Comparison of ENCODE assay signal across 30 cellular contexts in the genomic region with DNA sequence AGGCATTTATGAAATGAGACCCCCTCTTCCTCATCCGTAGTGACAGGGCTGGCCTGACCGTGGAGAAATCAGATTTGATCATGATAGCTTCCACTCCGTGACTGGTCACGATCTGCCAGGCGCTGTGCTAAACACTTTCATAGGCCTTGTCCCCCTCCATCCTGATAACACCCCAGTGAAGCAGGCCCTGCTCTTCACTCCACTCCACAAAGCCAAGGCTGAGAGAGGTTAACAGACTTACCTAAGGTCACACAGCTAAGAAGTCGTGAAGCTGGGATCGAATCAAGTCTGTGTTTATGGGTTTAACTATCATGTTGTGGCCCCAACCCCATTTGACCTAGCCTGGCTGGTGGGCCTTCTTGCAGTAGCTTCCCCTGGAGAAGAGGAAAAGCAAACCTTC. TPM values are rescaled to one million over a fixed set of nuclear protein-coding genes. Genes with fewer than 3 reads are reported as not detected.
DNase-seq lines count a peak whose midpoint lies in the region; ATAC-seq and TF ChIP-seq lines count a peak whose summit lies in the region.
"Had no signal": no experiment of that assay in that cellular context is flagged by ENCODE, and none has a peak within 500 bp of the region (broad histone marks: within the 10 kb centered on the region; RNA-seq: fewer than 3 reads in every experiment).

No MANE protein-coding gene starts in this region.

- no peaks in the 10 kb centered on the region for H3F3A ChIP-seq in neural progenitor cell (ENCODE audit: low read depth)

- TF ChIP-seq CTCF in breast epithelium (IDR thresholded peaks at IDR 0.05): no peak
- no peak for TF ChIP-seq CTCF in MCF 10A (IDR thresholded peaks at IDR 0.05; ENCODE audit: unreplicated experiment)
- no peak for TF ChIP-seq CTCF in gastroesophageal sphincter (IDR thresholded peaks at IDR 0.05)
- no peak for TF ChIP-seq CTCF in neural progenitor cell (IDR thresholded peaks at IDR 0.05)
- TF ChIP-seq CTCF in uterus (IDR thresholded peaks at IDR 0.05): no peak
- TF ChIP-seq CTCF in adrenal gland (IDR thresholded peaks at IDR 0.05): no peak

- no peak for DNase-seq in breast epithelium (ENCODE audit: low spot score in 2 of 2)
- DNase-seq in MCF 10A (ENCODE audit: unreplicated experiment): no peak
- no peak for DNase-seq in neural progenitor cell (ENCODE audit: low spot score)
- peak; percentile 65 to 68 for DNase-seq in uterus
- DNase-seq in adrenal gland: no peak
- no peak for DNase-seq in NCI-H2029 treated with DMSO at 0.1 percent for 48 hours (lab: John Stamatoyannopoulos, UW)
- DNase-seq: 8988T; activated CD4-positive, alpha-beta T cell treated with anti-CD3 and anti-CD28 coated beads for 48 hours; AML-193; DMS79; endodermal cell; glutamatergic neuron; Kasumi-1; NCI-H1105; NCI-H2029; NCI-H82; SHP77; stimulated activated CD4-positive, alpha-beta T cell treated with anti-CD3 and anti-CD28 coated beads, Interleukin-2, amount 100 ng/mL, for 24 hours; T-helper 1 cell; thyroid gland had no signal

- no peaks in the 10 kb centered on the region for H4K20me1 ChIP-seq in neural progenitor cell (ENCODE audit: low read depth)

- H3K4me1 ChIP-seq in breast epithelium (no peaks in the 10 kb centered on the region), gastroesophageal sphincter (peaks cover 0 to 65% (median 10%) of the 10 kb centered on the region in 3 donors), neural progenitor cell (no peaks in the 10 kb centered on the region), uterus (no peaks in the 10 kb centered on the region), adrenal gland (replicated peaks in 1 of 2) (peaks cover 21 to 35% of the 10 kb centered on the region in 2 donors)
- H3K4me1 ChIP-seq: thyroid gland had no signal

- WGBS in gastroesophageal sphincter (ENCODE audit: low coverage in 1 of 2), 2 donors: 33 to 40% methylated on average over 1 to 6 of the region's 7 CpGs
- 79 to 87% (median 83%) methylated on average over 6 to 7 of the region's 7 CpGs for WGBS in adrenal gland, 4 donors

- H3K9me3 Mint-ChIP-seq in MCF 10A (ENCODE audit: unreplicated experiment) (no peaks in the 10 kb centered on the region), neural progenitor cell (no peaks in the 10 kb centered on the region)
- H3K9me3 Mint-ChIP-seq: activated T-helper 2 cell treated with anti-CD3 and anti-CD28 coated beads, Interferon-gamma antibody, Interleukin-2, Interleukin-4, amounts not matched to agents 10 μg/mL and 5 μg/mL and 100 μg/mL, durations not matched to agents 14 hours and 24 hours and 36 hours; endodermal cell; stimulated activated effector memory CD8-positive, alpha-beta T cell treated with anti-CD3 and anti-CD28 coated beads, Interleukin-12 subunit alpha, Interleukin-12 subunit beta, amount 100 ng/mL, for 72 hours had no signal

- ATAC-seq in gastroesophageal sphincter (peak; percentile 34), GM19035 (IDR thresholded peaks at IDR 0.05; ENCODE audit: unreplicated experiment) (no peak)
- ATAC-seq: body of pancreas; stimulated activated effector memory CD8-positive, alpha-beta T cell treated with anti-CD3 and anti-CD28 coated beads, Interleukin-12 subunit alpha, Interleukin-12 subunit beta, amount 100 ng/mL, for 72 hours had no signal

- H3K27me3 ChIP-seq in breast epithelium (no peaks in the 10 kb centered on the region), gastroesophageal sphincter (no peaks in the 10 kb centered on the region), neural progenitor cell (no peaks in the 10 kb centered on the region), uterus (no peaks in the 10 kb centered on the region), adrenal gland (no peaks in the 10 kb centered on the region)
- H3K27me3 ChIP-seq: body of pancreas, thyroid gland had no signal

- no peaks in the 10 kb centered on the region for H3K4me1 Mint-ChIP-seq in MCF 10A (ENCODE audit: insufficient read depth, unreplicated experiment)
- peaks cover 3% of the 10 kb centered on the region for H3K4me1 Mint-ChIP-seq in neural progenitor cell

- no peaks in the 10 kb centered on the region for H3K27me3 Mint-ChIP-seq in MCF 10A (ENCODE audit: insufficient read depth, unreplicated experiment)
- H3K27me3 Mint-ChIP-seq in neural progenitor cell (ENCODE audit: insufficient read depth, low read depth): peaks cover 14% of the 10 kb centered on the region
- H3K27me3 Mint-ChIP-seq: activated naive CD8-positive, alpha-beta T cell had no signal

- POLR2A ChIA-PET in MCF 10A (lab: Yijun Ruan, JAX): interaction anchor here (0.7 to 2.3 kb wide), 6 partner anchors 13 to 177 kb away, joined by 3 to 6 read pairs (median 3); partner anchors contain the start of gene CSNK1A1

- H3K27ac ChIP-seq in breast epithelium (peak overlapping the region; percentile 33 to 50), gastroesophageal sphincter (peak overlapping the region in 3 of 4 donors; percentile 93 to 95 (median 95)), neural progenitor cell (no peak overlapping the region), uterus (peak overlapping the region; percentile 99), adrenal gland (peak overlapping the region in 1 of 5 donors; percentile 9)
- H3K27ac ChIP-seq: body of pancreas, thyroid gland had no signal

- H3K9ac ChIP-seq in neural progenitor cell: no peak overlapping the region

- no peaks in the 10 kb centered on the region for H3K36me3 ChIP-seq in breast epithelium
- H3K36me3 ChIP-seq in gastroesophageal sphincter: peaks cover 0 to 34% of the 10 kb centered on the region in 2 donors
- no peaks in the 10 kb centered on the region for H3K36me3 ChIP-seq in neural progenitor cell
- no peaks in the 10 kb centered on the region for H3K36me3 ChIP-seq in uterus
- H3K36me3 ChIP-seq in adrenal gland (replicated peaks in 1 of 2): peaks cover 0 to 12% of the 10 kb centered on the region in 2 donors
- H3K36me3 ChIP-seq: thyroid gland had no signal

- intact Hi-C loops in breast epithelium (cut with DNase I; ENCODE audit: low total_unique reads): no loop called here
- intact Hi-C loops in MCF 10A (cut with micrococcal nuclease): no loop called here
- intact Hi-C loops in uterus (cut with DNase I; ENCODE audit: low total_unique reads): loop anchor here (5.0 kb wide), 1 partner anchor 50 kb away; no protein-coding TSS in a partner anchor
- intact Hi-C loops in adrenal gland (cut with DNase I): loop anchor here in 1 of 2 donors (2.0 kb wide), 1 partner anchor 52 kb away; no protein-coding TSS in a partner anchor

- no peak overlapping the region for H2AFZ ChIP-seq in neural progenitor cell (replicated peaks)

- TF ChIP-seq EP300 in gastroesophageal sphincter (IDR thresholded peaks at IDR 0.05): no peak

- no peak overlapping the region for H3K4me2 ChIP-seq in neural progenitor cell

- TF ChIP-seq POLR2A in breast epithelium (IDR thresholded peaks at IDR 0.05): no peak
- TF ChIP-seq POLR2A in gastroesophageal sphincter (IDR thresholded peaks at IDR 0.05): peak; percentile 25 to 32
- no peak for TF ChIP-seq POLR2A in uterus (IDR thresholded peaks at IDR 0.05)
- TF ChIP-seq POLR2A in adrenal gland (IDR thresholded peaks at IDR 0.05): no peak

- no TSS peak for BruUV-seq in MCF 10A (replicated peaks; lab: Mats Ljungman, UMichigan)

- no peaks in the 10 kb centered on the region for H3K79me2 ChIP-seq in neural progenitor cell (ENCODE audit: low read depth)

- H3K4me3 ChIP-seq in breast epithelium: no peak overlapping the region
- H3K4me3 ChIP-seq in gastroesophageal sphincter: no peak overlapping the region
- no peak overlapping the region for H3K4me3 ChIP-seq in neural progenitor cell
- H3K4me3 ChIP-seq in uterus: no peak overlapping the region
- H3K4me3 ChIP-seq in adrenal gland: no peak overlapping the region
- H3K4me3 ChIP-seq: body of pancreas, skin epidermis, thyroid gland had no signal

- H3K36me3 Mint-ChIP-seq in MCF 10A (ENCODE audit: insufficient read depth, unreplicated experiment) (no peaks in the 10 kb centered on the region), neural progenitor cell (no peaks in the 10 kb centered on the region)
- H3K36me3 Mint-ChIP-seq: activated naive CD8-positive, alpha-beta T cell; stimulated activated effector memory CD8-positive, alpha-beta T cell treated with anti-CD3 and anti-CD28 coated beads, Interleukin-12 subunit alpha, Interleukin-12 subunit beta, amount 100 ng/mL, for 72 hours had no signal

- H3K27ac Mint-ChIP-seq in MCF 10A (ENCODE audit: low read depth, unreplicated experiment): no peak overlapping the region
- H3K27ac Mint-ChIP-seq in neural progenitor cell: peak overlapping the region; percentile 60
- H3K27ac Mint-ChIP-seq: activated naive CD8-positive, alpha-beta T cell; activated T-helper 2 cell treated with anti-CD3 and anti-CD28 coated beads, Interferon-gamma antibody, Interleukin-2, Interleukin-4, amounts not matched to agents 10 μg/mL and 5 μg/mL and 100 μg/mL, durations not matched to agents 14 hours and 24 hours and 36 hours; endodermal cell; progenitor cell of endocrine pancreas; stimulated activated effector memory CD8-positive, alpha-beta T cell treated with anti-CD3 and anti-CD28 coated beads, Interleukin-12 subunit alpha, Interleukin-12 subunit beta, amount 100 ng/mL, for 72 hours had no signal

- CTCF ChIA-PET in MCF 10A (lab: Yijun Ruan, JAX): interaction anchor here (0.7 to 21.8 kb wide), 28 partner anchors 10 to 604 kb away, joined by 3 to 662 read pairs (median 6); partner anchors contain the start of gene IL17B

- no peak overlapping the region for H3K4me3 Mint-ChIP-seq in MCF 10A (ENCODE audit: unreplicated experiment)
- no peak overlapping the region for H3K4me3 Mint-ChIP-seq in neural progenitor cell
- H3K4me3 Mint-ChIP-seq: activated naive CD8-positive, alpha-beta T cell; endodermal cell; stimulated activated effector memory CD8-positive, alpha-beta T cell treated with anti-CD3 and anti-CD28 coated beads, Interleukin-12 subunit alpha, Interleukin-12 subunit beta, amount 100 ng/mL, for 72 hours had no signal

- H3K9me3 ChIP-seq in breast epithelium (no peaks in the 10 kb centered on the region), gastroesophageal sphincter (peaks cover 0 to 5% (median 0%) of the 10 kb centered on the region in 3 donors), neural progenitor cell (ENCODE audit: low read depth) (no peaks in the 10 kb centered on the region), uterus (no peaks in the 10 kb centered on the region), adrenal gland (replicated peaks in 1 of 3) (no peaks in the 10 kb centered on the region)
- H3K9me3 ChIP-seq: body of pancreas, thyroid gland had no signal

RNA-seq across cellular contexts. Expression of gene IL17B, which starts 53.3 kb away (rescaled TPM):
- 1 to 10 TPM in 2 of 3 donors, under 1 TPM in 1; 0.64 to 5.6 (median 5.4) TPM for total RNA-seq in breast epithelium
- not detected in 2 replicates for total RNA-seq in MCF 10A (2022)
- 1 to 10 TPM; 2.3 to 7.2 (median 4.0) TPM for total RNA-seq in gastroesophageal sphincter
- total RNA-seq in neural progenitor cell (ENCODE audit: low replicate concordance): not detected in 2 replicates
- 1 to 10 TPM in 2 of 4 donors, not detected in 2; 1.6 to 2.3 TPM for total RNA-seq in uterus
- total RNA-seq in adrenal gland: 1 to 10 TPM in 7 of 8 donors, not detected in 1; 1.6 to 6.1 (median 2.9) TPM
- polyA plus RNA-seq in adrenal gland: 1 to 10 TPM; 1.5 to 9.7 (median 2.8) TPM
- total RNA-seq: activated T-helper 2 cell treated with anti-CD3 and anti-CD28 coated beads, Interferon-gamma antibody, Interleukin-2, Interleukin-4, amounts not matched to agents 10 μg/mL and 5 μg/mL and 100 μg/mL, durations not matched to agents 14 hours and 24 hours and 36 hours; body of pancreas; endodermal cell; HT1080; progenitor cell of endocrine pancreas had no signal
- polyA plus RNA-seq: neural cell had no signal

Comparison
In these comparisons a context has a peak if more than half of its experiments do, and no peak if none do; other contexts are left out.
1. DNase-seq: peak in uterus (2 of 2); none in breast epithelium (0 of 2), MCF 10A (single experiment), neural progenitor cell (single experiment), adrenal gland (0 of 7) and NCI-H2029 treated with DMSO at 0.1 percent for 48 hours (single experiment).
2. POLR2A ChIP-seq: peak in gastroesophageal sphincter (2 of 2); none in breast epithelium (single experiment), uterus (0 of 2) and adrenal gland (0 of 2).